Comparison of ENCODE assay signal across 4 cellular contexts in the genomic region with DNA sequence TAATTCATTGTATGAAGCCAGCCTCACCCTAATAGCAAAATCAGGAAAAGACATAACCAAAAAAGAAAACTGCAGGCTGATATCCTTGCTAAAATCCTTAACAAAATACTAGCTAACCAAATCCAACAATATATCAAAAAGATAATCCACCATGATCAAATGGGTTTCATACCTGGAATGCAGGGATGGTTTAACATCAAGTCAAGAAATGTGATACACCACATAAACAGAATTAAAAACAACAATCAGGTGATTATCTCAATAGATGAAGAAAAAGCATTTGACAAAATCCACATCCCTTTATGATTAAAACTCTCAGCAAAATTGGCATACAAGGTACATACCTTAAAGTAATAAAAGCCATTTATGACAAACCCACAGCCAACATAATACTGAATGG. TPM values are rescaled to one million over a fixed set of nuclear protein-coding genes. Genes with fewer than 3 reads are reported as not detected.
"Had no signal": no experiment of that assay in that cellular context is flagged by ENCODE, and none has a peak within 500 bp of the region (broad histone marks: within the 10 kb centered on the region; RNA-seq: fewer than 3 reads in every experiment).

No MANE protein-coding gene starts in this region.

RNA-seq across cellular contexts. Expression of a gene that starts 29.2 kb away (rescaled TPM):
- total RNA-seq: LHCN-M2, M059J, MCF 10A, NCI-H460 had no signal
